Comparison of ENCODE assay signal across 15 cellular contexts in the genomic region with DNA sequence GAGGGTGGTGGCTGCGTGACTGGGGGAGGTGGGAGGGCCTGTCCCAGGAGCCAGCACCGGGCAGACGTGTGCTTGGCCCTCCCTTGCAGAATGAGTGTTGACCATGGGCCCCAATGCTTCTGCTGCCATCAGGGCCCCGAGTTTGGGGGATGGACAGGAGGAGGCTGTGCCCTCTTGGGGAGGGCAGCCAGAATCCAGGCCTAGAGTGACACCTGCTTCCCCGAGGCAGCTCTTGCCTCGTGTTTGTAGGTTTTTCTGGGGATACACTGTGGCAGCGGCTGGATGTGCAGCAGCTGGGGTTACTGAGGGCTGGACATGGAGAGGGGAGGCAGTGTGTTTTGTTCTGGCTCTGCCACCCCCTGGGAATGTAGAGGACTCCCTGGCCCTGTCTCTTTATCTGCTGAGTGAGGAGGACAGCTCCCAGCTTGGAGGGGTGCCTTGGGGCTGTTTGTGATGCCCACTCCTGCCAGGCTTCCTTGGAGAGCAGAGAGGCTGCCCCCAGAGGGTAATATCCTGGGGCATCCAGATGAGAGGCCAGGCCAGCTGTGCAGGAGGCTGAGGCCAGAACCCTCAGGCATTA. TPM values are rescaled to one million over a fixed set of nuclear protein-coding genes. Genes with fewer than 3 reads are reported as not detected.
DNase-seq lines count a peak whose midpoint lies in the region; ATAC-seq and TF ChIP-seq lines count a peak whose summit lies in the region.
"Had no signal": no experiment of that assay in that cellular context is flagged by ENCODE, and none has a peak within 500 bp of the region (broad histone marks: within the 10 kb centered on the region; RNA-seq: fewer than 3 reads in every experiment).

No MANE protein-coding gene starts in this region.

- no peak for TF ChIP-seq POLR2A in esophagus squamous epithelium (IDR thresholded peaks at IDR 0.05)

- H3F3A ChIP-seq in GM23338 (replicated peaks; ENCODE audit: low read depth) (peaks cover 15% of the 10 kb centered on the region), MM.1S (ENCODE audit: insufficient read depth, low read length) (no peaks in the 10 kb centered on the region)

- H3K4me2 ChIP-seq in GM23338: no peak overlapping the region
- H3K4me2 ChIP-seq in MM.1S (ENCODE audit: low read depth, low read length): no peak overlapping the region

- H3K9ac ChIP-seq in mucosa of rectum (ENCODE audit: low read depth in 1 of 2, low read length in 2 of 2): peak overlapping the region in 1 of 2 donors; percentile 42
- peak overlapping the region in 1 of 2 donors; percentile 21 for H3K9ac ChIP-seq in stomach smooth muscle (ENCODE audit: low read length in 2 of 2)
- H3K9ac ChIP-seq in MM.1S (ENCODE audit: low read length): no peak overlapping the region

- H3K4me3 Mint-ChIP-seq in GM23338: no peak overlapping the region
- H3K4me3 Mint-ChIP-seq: nephron progenitor cell had no signal

- TF ChIP-seq CTCF in RWPE2 (IDR thresholded peaks at IDR 0.05; ENCODE audit: poor library complexity, severe bottlenecking) (no peak), esophagus squamous epithelium (IDR thresholded peaks at IDR 0.05) (no peak), GM23338 (conservative IDR thresholded peaks at IDR 0.05; ENCODE audit: low read depth in 2 of 2) (no peak), MM.1S (IDR thresholded peaks at IDR 0.05; ENCODE audit: low read length) (no peak)

- ATAC-seq in RWPE2 (ENCODE audit: low read depth): no peak
- no peak for ATAC-seq in GM23338
- no peak for ATAC-seq in GM21515 (IDR thresholded peaks at IDR 0.05; ENCODE audit: unreplicated experiment)

- no peaks in the 10 kb centered on the region for H3K27me3 ChIP-seq in RWPE2 (ENCODE audit: insufficient read depth, poor library complexity, severe bottlenecking)
- no peaks in the 10 kb centered on the region for H3K27me3 ChIP-seq in esophagus squamous epithelium
- H3K27me3 ChIP-seq in mucosa of rectum (ENCODE audit: control insufficient read depth in 2 of 2, insufficient read depth in 2 of 2, low read length in 2 of 2): no peaks in the 10 kb centered on the region
- no peaks in the 10 kb centered on the region for H3K27me3 ChIP-seq in stomach smooth muscle (ENCODE audit: control insufficient read depth in 1 of 2, insufficient read depth in 2 of 2, low read length in 2 of 2)
- no peaks in the 10 kb centered on the region for H3K27me3 ChIP-seq in GM23338 (ENCODE audit: insufficient read depth)
- H3K27me3 ChIP-seq in MM.1S (replicated peaks; ENCODE audit: insufficient read depth, low read length): no peaks in the 10 kb centered on the region

- H3K9me3 ChIP-seq in RWPE2 (ENCODE audit: severe bottlenecking) (no peaks in the 10 kb centered on the region), esophagus squamous epithelium (no peaks in the 10 kb centered on the region), mucosa of rectum (ENCODE audit: control insufficient read depth in 2 of 2, low read length in 2 of 2) (no peaks in the 10 kb centered on the region), stomach smooth muscle (ENCODE audit: control insufficient read depth in 2 of 2, low read length in 2 of 2) (no peaks in the 10 kb centered on the region), MM.1S (replicated peaks; ENCODE audit: insufficient read depth, low read length) (no peaks in the 10 kb centered on the region)
- H3K9me3 ChIP-seq: Caco-2 had no signal

- H3K4me3 ChIP-seq in RWPE2 (ENCODE audit: severe bottlenecking): no peak overlapping the region
- no peak overlapping the region for H3K4me3 ChIP-seq in esophagus squamous epithelium
- no peak overlapping the region for H3K4me3 ChIP-seq in mucosa of rectum (ENCODE audit: low read length in 2 of 2)
- peak overlapping the region in 1 of 2 donors; percentile 65 for H3K4me3 ChIP-seq in stomach smooth muscle (ENCODE audit: low read length in 2 of 2)
- H3K4me3 ChIP-seq in GM23338: no peak overlapping the region
- H3K4me3 ChIP-seq in MM.1S (ENCODE audit: low read length): no peak overlapping the region

- H2AFZ ChIP-seq in GM23338 (no peak overlapping the region), MM.1S (ENCODE audit: low read length) (no peak overlapping the region)

- H4K20me1 ChIP-seq in GM23338 (replicated peaks; ENCODE audit: insufficient read depth) (peaks cover 7% of the 10 kb centered on the region), MM.1S (ENCODE audit: insufficient read depth, low read length) (0 out of 2 replicates have a peak, but pooled peaks cover 3% of the 10 kb centered on the region)

- no peak overlapping the region for H3K27ac Mint-ChIP-seq in GM23338

- intact Hi-C loops in esophagus squamous epithelium (cut with DNase I): no loop called here

- H3K4me1 Mint-ChIP-seq in GM23338: peaks cover 7% of the 10 kb centered on the region

- H3K79me2 ChIP-seq in GM23338 (replicated peaks; ENCODE audit: insufficient read depth) (peaks cover 28% of the 10 kb centered on the region), MM.1S (ENCODE audit: low read length) (no peaks in the 10 kb centered on the region)

- 53% methylated on average over 3 of the region's 7 CpGs; no CpG with 5 or more reads in 1 of the 2 donors for WGBS in esophagus squamous epithelium, 2 donors

- H3K36me3 Mint-ChIP-seq in GM23338 (ENCODE audit: low read depth): 0 out of 3 replicates have a peak, but pooled peaks cover 2% of the 10 kb centered on the region

- H3K4me1 ChIP-seq in RWPE2 (ENCODE audit: insufficient read depth, poor library complexity, severe bottlenecking) (no peaks in the 10 kb centered on the region), esophagus squamous epithelium (peaks cover 12 to 56% (median 19%) of the 10 kb centered on the region in 3 donors), mucosa of rectum (ENCODE audit: control insufficient read depth in 2 of 2, insufficient read depth in 2 of 2, low read length in 2 of 2) (peaks cover 66 to 83% of the 10 kb centered on the region in 2 donors), stomach smooth muscle (ENCODE audit: control insufficient read depth, insufficient read depth, low read length) (peaks cover 81% of the 10 kb centered on the region), GM23338 (ENCODE audit: insufficient read depth) (no peaks in the 10 kb centered on the region), MM.1S (ENCODE audit: low read length) (no peaks in the 10 kb centered on the region)

- peaks cover 6% of the 10 kb centered on the region for H3K27me3 Mint-ChIP-seq in GM23338 (ENCODE audit: insufficient read depth, low read depth, poor library complexity)

- no peaks in the 10 kb centered on the region for H3K36me3 ChIP-seq in RWPE2 (ENCODE audit: low read depth)
- H3K36me3 ChIP-seq in esophagus squamous epithelium: no peaks in the 10 kb centered on the region
- no peaks in the 10 kb centered on the region for H3K36me3 ChIP-seq in mucosa of rectum (ENCODE audit: control insufficient read depth in 2 of 2, insufficient read depth in 2 of 2, low read length in 2 of 2)
- H3K36me3 ChIP-seq in stomach smooth muscle (ENCODE audit: control insufficient read depth in 2 of 2, insufficient read depth in 2 of 2, low read length in 2 of 2): no peaks in the 10 kb centered on the region
- no peaks in the 10 kb centered on the region for H3K36me3 ChIP-seq in GM23338 (ENCODE audit: insufficient read depth)
- H3K36me3 ChIP-seq in MM.1S (replicated peaks; ENCODE audit: insufficient read depth, low read length): no peaks in the 10 kb centered on the region

- H3K27ac ChIP-seq in RWPE2 (ENCODE audit: poor library complexity, severe bottlenecking) (no peak overlapping the region), esophagus squamous epithelium (peak overlapping the region in 3 of 4 donors; percentile 0 to 42 (median 40)), mucosa of rectum (ENCODE audit: low read depth in 2 of 2, low read length in 2 of 2) (peak overlapping the region; percentile 85 to 89), stomach smooth muscle (ENCODE audit: low read length) (peak overlapping the region; percentile 66), GM23338 (ENCODE audit: low read depth) (no peak overlapping the region), MM.1S (ENCODE audit: low read length) (no peak overlapping the region)

- H3K9me2 ChIP-seq in GM23338 (ENCODE audit: insufficient read depth) (no peaks in the 10 kb centered on the region; the same call in 1 of the 2 replicates), MM.1S (replicated peaks; ENCODE audit: insufficient read depth, low read length) (no peaks in the 10 kb centered on the region)

- H3K9me3 Mint-ChIP-seq in GM23338: no peaks in the 10 kb centered on the region; the same call in 2 of the 3 replicates
- H3K9me3 Mint-ChIP-seq: nephron progenitor cell had no signal

- DNase-seq in RWPE2 (ENCODE audit: low spot score) (peak; percentile 20), esophagus squamous epithelium (lab: John Stamatoyannopoulos, UW) (no peak), GM23338 (ENCODE audit: low spot score) (no peak), MM.1S (no peak)
- no peak for DNase-seq in effector CD8-positive, alpha-beta T cell (lab: John Stamatoyannopoulos, UW)
- DNase-seq: activated CD4-positive, alpha-beta T cell treated with anti-CD3 and anti-CD28 coated beads, Interleukin-2, amount 50 U/mL, for 48 hours; Caco-2; dermis blood vessel endothelial cell; NCI-H526 treated with DMSO at 0.1 percent for 48 hours; nephron progenitor cell; SIG-M5 had no signal

TF ChIP-seq in GM23338, 12 proteins besides CTCF, POLR2A, EP300 and RAD21 (continues in another document):
- TF ChIP-seq EZH2phosphoT487 (IDR thresholded peaks at IDR 0.05; ENCODE audit: unreplicated experiment): no peak
- TF ChIP-seq, protein P1, sequence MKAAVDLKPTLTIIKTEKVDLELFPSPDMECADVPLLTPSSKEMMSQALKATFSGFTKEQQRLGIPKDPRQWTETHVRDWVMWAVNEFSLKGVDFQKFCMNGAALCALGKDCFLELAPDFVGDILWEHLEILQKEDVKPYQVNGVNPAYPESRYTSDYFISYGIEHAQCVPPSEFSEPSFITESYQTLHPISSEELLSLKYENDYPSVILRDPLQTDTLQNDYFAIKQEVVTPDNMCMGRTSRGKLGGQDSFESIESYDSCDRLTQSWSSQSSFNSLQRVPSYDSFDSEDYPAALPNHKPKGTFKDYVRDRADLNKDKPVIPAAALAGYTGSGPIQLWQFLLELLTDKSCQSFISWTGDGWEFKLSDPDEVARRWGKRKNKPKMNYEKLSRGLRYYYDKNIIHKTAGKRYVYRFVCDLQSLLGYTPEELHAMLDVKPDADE (IDR thresholded peaks at IDR 0.05): no peak
- no peak for TF ChIP-seq CREB1 (CRISPR knock-in tag; IDR thresholded peaks at IDR 0.05; ENCODE audit: low read depth)
- TF ChIP-seq ZNF331 (CRISPR knock-in tag; IDR thresholded peaks at IDR 0.05; ENCODE audit: low read depth): no peak
- no peak for TF ChIP-seq JUNB (IDR thresholded peaks at IDR 0.05; ENCODE audit: unreplicated experiment)
- TF ChIP-seq NANOG (IDR thresholded peaks at IDR 0.05; ENCODE audit: borderline replicate concordance): no peak

RNA-seq across cellular contexts. Expression of a gene that starts 22.7 kb away (rescaled TPM):
- total RNA-seq in esophagus squamous epithelium: 1 to 10 TPM in 3 of 4 donors, under 1 TPM in 1; 0.40 to 8.8 (median 5.2) TPM
- total RNA-seq in GM23338 (2014; rRNA removed; shearing (Covaris generic)): 93.4 and 102 TPM in 2 replicates
- polyA plus RNA-seq in GM23338 (2016; fragmentation: Nextera tagmentation; extraction: Ambion mirVana): 56.4 and 61.7 TPM in 2 replicates
- total RNA-seq: dermis blood vessel endothelial cell, renal cortical epithelial cell had no signal

Comparison
In these comparisons a context has a peak if more than half of its experiments do, and no peak if none do; other contexts are left out.
1. H3K27ac ChIP-seq: peak in esophagus squamous epithelium (3 of 4), mucosa of rectum (2 of 2) and stomach smooth muscle (single experiment); none in RWPE2 (single experiment), GM23338 (single experiment) and MM.1S (single experiment).